In the genomic region with DNA sequence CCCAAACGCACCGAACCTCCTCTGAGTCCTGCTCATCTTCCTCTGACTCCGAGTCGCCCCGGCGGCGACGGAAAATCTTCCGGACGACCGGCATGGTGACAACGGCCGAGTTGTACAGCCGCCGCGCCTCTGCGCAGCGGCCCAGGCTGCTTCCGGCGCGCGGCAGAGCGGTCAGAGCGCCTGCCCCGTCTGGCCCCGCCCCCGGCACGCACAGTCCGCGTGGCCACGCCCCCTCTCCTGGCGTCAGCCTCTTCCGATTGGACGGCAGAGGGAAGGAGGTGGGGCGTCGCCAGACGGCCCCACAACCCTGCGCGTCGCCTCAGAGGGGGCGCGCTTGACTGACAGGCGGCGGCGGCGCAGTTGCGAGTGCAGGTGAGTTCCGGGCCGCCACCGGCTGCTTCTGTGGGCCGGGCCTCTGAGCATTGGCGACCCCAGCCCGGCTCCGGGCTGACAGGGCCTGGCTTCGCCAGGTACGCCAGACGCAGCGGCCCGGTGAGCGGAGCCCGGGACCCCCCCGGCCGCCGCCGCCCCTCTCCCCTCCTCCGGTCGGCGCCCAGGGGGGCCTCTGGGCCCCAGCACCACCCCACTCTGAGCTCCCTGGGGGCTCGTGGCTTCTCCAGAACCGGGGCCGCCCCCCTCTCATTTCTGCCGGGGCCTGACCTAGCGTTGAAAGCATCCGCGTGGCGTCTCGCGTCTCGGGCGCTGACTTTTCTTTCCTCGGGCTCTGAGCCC, we compare ENCODE assay signal across 8 cellular contexts. TPM values are rescaled to one million over a fixed set of nuclear protein-coding genes. Genes with fewer than 3 reads are reported as not detected.
A peak's percentile ranks its signal among the peaks of the same experiment; 100 is the strongest.
DNase-seq lines count a peak whose midpoint lies in the region; ATAC-seq and TF ChIP-seq lines count a peak whose summit lies in the region.

A gene with protein sequence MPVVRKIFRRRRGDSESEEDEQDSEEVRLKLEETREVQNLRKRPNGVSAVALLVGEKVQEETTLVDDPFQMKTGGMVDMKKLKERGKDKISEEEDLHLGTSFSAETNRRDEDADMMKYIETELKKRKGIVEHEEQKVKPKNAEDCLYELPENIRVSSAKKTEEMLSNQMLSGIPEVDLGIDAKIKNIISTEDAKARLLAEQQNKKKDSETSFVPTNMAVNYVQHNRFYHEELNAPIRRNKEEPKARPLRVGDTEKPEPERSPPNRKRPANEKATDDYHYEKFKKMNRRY (minus strand): TSS at position 148 of the 732 bp plus-strand sequence. CDS start 54 bp downstream, at position 94.
A gene (plus strand): TSS at position 331 of the 732 bp plus-strand sequence. CDS start 17,098 bp downstream, outside the sequence.

- peak within 1 kb of the TSS; percentile 93 for H3K9ac ChIP-seq in OCI-LY1 (ENCODE audit: low read length)

- no peaks in the 10 kb centered on the region for H3K9me2 ChIP-seq in OCI-LY1 (ENCODE audit: low read depth, low read length)

- H3K9me3 ChIP-seq in OCI-LY1 (ENCODE audit: low read length), result no peaks in the 10 kb centered on the region

- TF ChIP-seq CTCF in Calu3 (IDR thresholded peaks at IDR 0.05; ENCODE audit: unreplicated experiment), result no peak
- TF ChIP-seq CTCF in OCI-LY1 (IDR thresholded peaks at IDR 0.05; ENCODE audit: low read length), result no peak
- no peak for TF ChIP-seq CTCF in endothelial cell (IDR thresholded peaks at IDR 0.05; ENCODE audit: unreplicated experiment)
- no peak for TF ChIP-seq CTCF in mesothelial cell of epicardium (IDR thresholded peaks at IDR 0.05; ENCODE audit: unreplicated experiment)

- intact Hi-C loops in Calu3 (cut with micrococcal nuclease; ENCODE audit: unreplicated experiment), result no loop called here

- peak within 1 kb of the TSS; percentile 57 for H3K27ac ChIP-seq in OCI-LY1 (ENCODE audit: low read depth, low read length, poor library complexity, severe bottlenecking)

- H3K4me3 Mint-ChIP-seq in Calu3 (ENCODE audit: low read depth, unreplicated experiment), result peak within 1 kb of the TSS; percentile 100
- peak within 1 kb of the TSS; percentile 98 for H3K4me3 Mint-ChIP-seq in endothelial cell (ENCODE audit: unreplicated experiment)
- H3K4me3 Mint-ChIP-seq in mesothelial cell of epicardium, result peak within 1 kb of the TSS; percentile 99

- peaks cover 12% of the 10 kb centered on the region for H3K4me1 Mint-ChIP-seq in Calu3 (ENCODE audit: low read depth, unreplicated experiment)
- H3K4me1 Mint-ChIP-seq in endothelial cell (ENCODE audit: unreplicated experiment), result peaks cover 16% of the 10 kb centered on the region
- H3K4me1 Mint-ChIP-seq in mesothelial cell of epicardium, result peaks cover 34% of the 10 kb centered on the region

- CTCF ChIA-PET in Calu3 (lab: Charles Lee), result no interaction called here

- H3K9me3 Mint-ChIP-seq in Calu3 (ENCODE audit: low read depth, unreplicated experiment) (no peaks in the 10 kb centered on the region), endothelial cell (ENCODE audit: unreplicated experiment) (no peaks in the 10 kb centered on the region), mesothelial cell of epicardium (no peaks in the 10 kb centered on the region)

- no TSS peak for BruUV-seq in Calu3 (replicated peaks; lab: Mats Ljungman, UMichigan)

- no peaks in the 10 kb centered on the region for H4K20me1 ChIP-seq in OCI-LY1 (ENCODE audit: insufficient read depth, low read length)

- H3K27me3 ChIP-seq in OCI-LY1 (ENCODE audit: insufficient read depth, low read length), result no peaks in the 10 kb centered on the region

- H3K4me1 ChIP-seq in OCI-LY1 (ENCODE audit: insufficient read depth, low read length, severe bottlenecking), result peaks cover 42% of the 10 kb centered on the region

- H2AFZ ChIP-seq in OCI-LY1 (ENCODE audit: low read length), result peak within 1 kb of the TSS; percentile 80; the same call in 1 of the 2 replicates

- H3K36me3 Mint-ChIP-seq in Calu3 (ENCODE audit: insufficient read depth, unreplicated experiment) (peaks cover 35% of the 10 kb centered on the region), endothelial cell (ENCODE audit: low read depth, unreplicated experiment) (peaks cover 14% of the 10 kb centered on the region), mesothelial cell of epicardium (peaks cover 14% of the 10 kb centered on the region)

- no peaks in the 10 kb centered on the region for H3K27me3 Mint-ChIP-seq in Calu3 (ENCODE audit: unreplicated experiment)
- peaks cover 7% of the 10 kb centered on the region for H3K27me3 Mint-ChIP-seq in endothelial cell (ENCODE audit: unreplicated experiment)
- no peaks in the 10 kb centered on the region for H3K27me3 Mint-ChIP-seq in mesothelial cell of epicardium (ENCODE audit: low read depth)

- peak; percentile 89 for ATAC-seq in GM21515 (IDR thresholded peaks at IDR 0.05; ENCODE audit: unreplicated experiment)

- H3K27ac Mint-ChIP-seq in Calu3 (ENCODE audit: unreplicated experiment) (peak within 1 kb of the TSS; percentile 96), endothelial cell (ENCODE audit: unreplicated experiment) (peak within 1 kb of the TSS; percentile 77), mesothelial cell of epicardium (peak within 1 kb of the TSS; percentile 99)

- peak within 1 kb of the TSS; percentile 98 for H3K4me3 ChIP-seq in OCI-LY1 (ENCODE audit: low read depth, low read length, poor library complexity, severe bottlenecking)

- no peaks in the 10 kb centered on the region for H3F3A ChIP-seq in OCI-LY1 (ENCODE audit: insufficient read depth, low read length)

- peak within 1 kb of the TSS; percentile 92 for H3K4me2 ChIP-seq in OCI-LY1 (ENCODE audit: low read length)

- peaks cover 10% of the 10 kb centered on the region for H3K79me2 ChIP-seq in OCI-LY1 (ENCODE audit: insufficient read depth, low read length)

- DNase-seq in Calu3, result peak; percentile 95
- DNase-seq in HuH-7 (ENCODE audit: low spot score), result peak; percentile 97
- peak; percentile 98 for DNase-seq in activated CD8-positive, alpha-beta memory T cell treated with anti-CD3 and anti-CD28 coated beads, Interleukin-2, amount 50 U/mL, for 4 hours
- DNase-seq in endothelial cell (ENCODE audit: low spot score), result peak; percentile 98
- peak; percentile 98 to 99 for DNase-seq in mesothelial cell of epicardium (ENCODE audit: low spot score in 2 of 2, unreplicated experiment in 2 of 2)
- peak; percentile 89 to 93 for DNase-seq in stimulated activated CD8-positive, alpha-beta memory T cell treated with anti-CD3 and anti-CD28 coated beads, Interleukin-15, amount 100 ng/mL, for 4 hours (ENCODE audit: low read depth in 2 of 2)

- peaks cover 40% of the 10 kb centered on the region for H3K36me3 ChIP-seq in OCI-LY1 (ENCODE audit: insufficient read depth, low read length)

RNA-seq across cellular contexts. Expression of the first gene that starts in this region (rescaled TPM):
- 24.5 and 26.2 TPM in 2 replicates for total RNA-seq in Calu3 (2022)
- total RNA-seq in endothelial cell (ENCODE audit: unreplicated experiment), result 29.1 TPM
- total RNA-seq in mesothelial cell of epicardium, result 28.2 to 31.0 TPM (median 29.9 TPM) in 3 replicates

RNA-seq across cellular contexts. Expression of the second gene that starts in this region (rescaled TPM):
- 11.3 and 14.9 TPM in 2 replicates for total RNA-seq in Calu3 (2022)
- total RNA-seq in endothelial cell (ENCODE audit: unreplicated experiment), result 21.7 TPM
- 47.1 to 49.0 TPM (median 47.7 TPM) in 3 replicates for total RNA-seq in mesothelial cell of epicardium

Comparison
In these comparisons a context has a peak if more than half of its experiments do, and no peak if none do; other contexts are left out.
1. Peak in every context shown above with its lines: DNase-seq, ATAC-seq, H3K4me3 ChIP-seq and H3K27ac ChIP-seq.